ENCODE assay signal across 13 cellular contexts in genomic region chr16:51137097-51137496, GRCh38. TPM values are rescaled to one million over a fixed set of nuclear protein-coding genes. Genes with fewer than 3 reads are reported as not detected.
"Had no signal": no experiment of that assay in that cellular context is flagged by ENCODE, and none has a peak within 500 bp of the region (broad histone marks: within the 10 kb centered on the region; RNA-seq: fewer than 3 reads in every experiment).

No MANE protein-coding gene starts in this region.

- ATAC-seq: activated CD4-positive, alpha-beta T cell treated with anti-CD3 and anti-CD28 coated beads for 36 hours; activated CD8-positive, alpha-beta T cell treated with anti-CD3 and anti-CD28 coated beads for 36 hours; activated T-cell treated with anti-CD3 and anti-CD28 coated beads, Interleukin-2, amount 50 U/mL, for 72 hours; left colon had no signal

- H3K4me3 Mint-ChIP-seq: activated CD4-positive, alpha-beta T cell treated with anti-CD3 and anti-CD28 coated beads for 36 hours; activated CD8-positive, alpha-beta T cell treated with anti-CD3 and anti-CD28 coated beads for 36 hours; activated T-cell treated with anti-CD3 and anti-CD28 coated beads, Interleukin-2, amount 50 U/mL, for 72 hours; central memory CD8-positive, alpha-beta T cell had no signal

- H3K4me3 ChIP-seq: skin epidermis, transverse colon had no signal

- H3K9me3 Mint-ChIP-seq: activated CD8-positive, alpha-beta T cell treated with anti-CD3 and anti-CD28 coated beads for 36 hours had no signal

- H3K4me1 Mint-ChIP-seq: activated CD4-positive, alpha-beta T cell treated with anti-CD3 and anti-CD28 coated beads for 36 hours; central memory CD8-positive, alpha-beta T cell had no signal

- DNase-seq: activated CD4-positive, alpha-beta T cell treated with anti-CD3 and anti-CD28 coated beads for 36 hours; activated CD8-positive, alpha-beta memory T cell treated with anti-CD3 and anti-CD28 coated beads, Interleukin-2, amount 50 U/mL, for 4 hours; activated CD8-positive, alpha-beta T cell treated with anti-CD3 and anti-CD28 coated beads for 36 hours; activated naive CD4-positive, alpha-beta T cell; activated T-cell treated with anti-CD3 and anti-CD28 coated beads, Interleukin-2, amount 50 U/mL, for 72 hours; cortex of kidney; effector memory CD4-positive, alpha-beta T cell; left colon; mesenchymal stem cell; SW 1271; transverse colon had no signal

- H3K27ac Mint-ChIP-seq: activated CD4-positive, alpha-beta T cell treated with anti-CD3 and anti-CD28 coated beads for 36 hours; activated CD8-positive, alpha-beta T cell treated with anti-CD3 and anti-CD28 coated beads for 36 hours; activated T-cell treated with anti-CD3 and anti-CD28 coated beads, Interleukin-2, amount 50 U/mL, for 72 hours had no signal

RNA-seq across cellular contexts. Expression of gene SALL1, which starts 14.0 kb away (rescaled TPM):
- total RNA-seq: activated CD4-positive, alpha-beta T cell treated with anti-CD3 and anti-CD28 coated beads for 36 hours; activated CD8-positive, alpha-beta T cell treated with anti-CD3 and anti-CD28 coated beads for 36 hours; activated T-cell treated with anti-CD3 and anti-CD28 coated beads, Interleukin-2, amount 50 U/mL, for 72 hours had no signal
